13 cellular contexts compared by ENCODE assay signal in genomic region chr19:45094707-45095106, GRCh38. TPM values are rescaled to one million over a fixed set of nuclear protein-coding genes. Genes with fewer than 3 reads are reported as not detected.
DNase-seq lines count a peak whose midpoint lies in the region; ATAC-seq and TF ChIP-seq lines count a peak whose summit lies in the region.
"Had no signal": no experiment of that assay in that cellular context is flagged by ENCODE, and none has a peak within 500 bp of the region (broad histone marks: within the 10 kb centered on the region; RNA-seq: fewer than 3 reads in every experiment).

No MANE protein-coding gene starts in this region.

- ATAC-seq in natural killer cell (no peak), GM18907 (IDR thresholded peaks at IDR 0.05; ENCODE audit: unreplicated experiment) (no peak), HG02852 (IDR thresholded peaks at IDR 0.05; ENCODE audit: unreplicated experiment) (no peak)
- ATAC-seq: lower lobe of right lung had no signal

- H3K27me3 ChIP-seq in BLaER1 = no peaks in the 10 kb centered on the region
- H3K27me3 ChIP-seq in HUES64 (ENCODE audit: insufficient read depth, low read length) = no peaks in the 10 kb centered on the region
- H3K27me3 ChIP-seq: upper lobe of left lung had no signal

- WGBS in HUES64 = 92% methylated on average over 5 of the region's 5 CpGs

- intact Hi-C loops in natural killer cell (cut with micrococcal nuclease) = no loop called here

- TF ChIP-seq CTCF in astrocyte of the cerebellum (IDR thresholded peaks at IDR 0.05; ENCODE audit: low read depth, low read length, missing control alignments) (no peak), natural killer cell (IDR thresholded peaks at IDR 0.05) (no peak)

- peaks cover 80% of the 10 kb centered on the region for H4K20me1 ChIP-seq in BLaER1

- peak overlapping the region; percentile 7 to 99 for H3K27ac Mint-ChIP-seq in natural killer cell

- peak overlapping the region; percentile 95 for H3K4me3 ChIP-seq in BLaER1
- H3K4me3 ChIP-seq in HUES64 (ENCODE audit: low read length) = 0 out of 2 replicates have a peak overlapping the region, but pooled peaks have one; percentile 7
- H3K4me3 ChIP-seq in astrocyte of the cerebellum (ENCODE audit: low read depth, low read length) = peak overlapping the region; percentile 99

- in situ Hi-C loops in astrocyte of the cerebellum (cut with HindIII; ENCODE audit: low sequenced_read_pairs) = no loop called here

- DNase-seq in astrocyte of the cerebellum (ENCODE audit: low read depth) (no peak), natural killer cell (no peak), putamen (ENCODE audit: low spot score) (no peak), ecto neural progenitor cell (ENCODE audit: low spot score) (no peak)
- DNase-seq: lower lobe of right lung, NCI-H1092, Right ventricle myocardium superior, upper lobe of left lung had no signal

- H3K4me1 ChIP-seq in BLaER1 (peaks cover 67% of the 10 kb centered on the region), HUES64 (ENCODE audit: insufficient read depth, low read length) (peaks cover 28% of the 10 kb centered on the region)

- peaks cover 77 to 80% of the 10 kb centered on the region in 2 donors for H3K4me1 Mint-ChIP-seq in natural killer cell

- H3K9me3 Mint-ChIP-seq in natural killer cell = no peaks in the 10 kb centered on the region

- H3K36me3 Mint-ChIP-seq in natural killer cell = no peaks in the 10 kb centered on the region

- H3K9ac ChIP-seq in BLaER1 = peak overlapping the region; percentile 100
- H3K9ac ChIP-seq in HUES64 (ENCODE audit: low read depth, low read length) = no peak overlapping the region

- 0 out of 2 replicates have a peak overlapping the region, but pooled peaks have one; percentile 100 for H3K27ac ChIP-seq in BLaER1
- no peak overlapping the region for H3K27ac ChIP-seq in HUES64 (ENCODE audit: low read depth, low read length)
- H3K27ac ChIP-seq: lower lobe of right lung, upper lobe of left lung had no signal

- no peaks in the 10 kb centered on the region for H3K9me3 ChIP-seq in BLaER1
- H3K9me3 ChIP-seq in HUES64 (ENCODE audit: insufficient read depth, low read depth, low read length) = no peaks in the 10 kb centered on the region
- H3K9me3 ChIP-seq: lower lobe of right lung, upper lobe of left lung had no signal

- H3K36me3 ChIP-seq in BLaER1 = peaks cover 56% of the 10 kb centered on the region
- H3K36me3 ChIP-seq in HUES64 (ENCODE audit: insufficient read depth, low read length) = peaks cover 12% of the 10 kb centered on the region

- peak overlapping the region; percentile 93 for H3K4me2 ChIP-seq in BLaER1

- no peaks in the 10 kb centered on the region for H3K27me3 Mint-ChIP-seq in natural killer cell (ENCODE audit: low read depth in 2 of 2)

- peak overlapping the region; percentile 99 for H3K4me3 Mint-ChIP-seq in natural killer cell

RNA-seq across cellular contexts. Expression of gene PPP1R37, which starts 1.7 kb away (rescaled TPM):
- 16.3 TPM for polyA plus RNA-seq in HUES64 (2013, experiment 1 of 2)
- 14.6 TPM for polyA plus RNA-seq in HUES64 (2013, experiment 2 of 2)
- total RNA-seq in natural killer cell = 10 to 100 TPM; 23.8 to 29.3 (median 25.0) TPM

RNA-seq across cellular contexts. Expression of gene GEMIN7, which starts 15.6 kb away (rescaled TPM):
- 42.7 TPM for polyA plus RNA-seq in HUES64 (2013, experiment 1 of 2)
- polyA plus RNA-seq in HUES64 (2013, experiment 2 of 2) = 45.1 TPM
- total RNA-seq in natural killer cell = 10 to 100 TPM; 27.7 to 28.7 (median 27.9) TPM

RNA-seq across cellular contexts. Expression of gene ZNF296, which starts 18.4 kb away (rescaled TPM):
- 5.6 TPM for polyA plus RNA-seq in HUES64 (2013, experiment 1 of 2)
- 5.3 TPM for polyA plus RNA-seq in HUES64 (2013, experiment 2 of 2)
- 1 to 10 TPM; 5.1 to 8.0 (median 8.0) TPM for total RNA-seq in natural killer cell
- total RNA-seq: G401 had no signal

RNA-seq across cellular contexts. Expression of gene CLASRP, which starts 55.9 kb away (rescaled TPM):
- 37.6 TPM for polyA plus RNA-seq in HUES64 (2013, experiment 1 of 2)
- 32.8 TPM for polyA plus RNA-seq in HUES64 (2013, experiment 2 of 2)
- total RNA-seq in natural killer cell = 100 to 1,000 TPM; 142 to 160 (median 146) TPM

Comparison
In these comparisons a context has a peak if more than half of its experiments do, and no peak if none do; other contexts are left out.
1. H3K4me3 ChIP-seq: peak in every context shown above with its lines; median percentile 99 in astrocyte of the cerebellum; 95 in BLaER1; 7 in HUES64.